In genomic region chr10:48609441-48609840, GRCh38 we compare ENCODE assay signal across 14 cellular contexts. TPM values are rescaled to one million over a fixed set of nuclear protein-coding genes. Genes with fewer than 3 reads are reported as not detected.
DNase-seq lines count a peak whose midpoint lies in the region; ATAC-seq and TF ChIP-seq lines count a peak whose summit lies in the region.
"Had no signal": no experiment of that assay in that cellular context is flagged by ENCODE, and none has a peak within 500 bp of the region (broad histone marks: within the 10 kb centered on the region; RNA-seq: fewer than 3 reads in every experiment).

No MANE protein-coding gene starts in this region.

- in situ Hi-C loops in IMR-90 (cut with MboI; ENCODE audit: low sequenced_read_pairs): no loop called here

- H3K79me1 ChIP-seq in IMR-90 (ENCODE audit: low read depth in 1 of 2, low read length in 2 of 2): peaks cover 4 to 46% of the 10 kb centered on the region in 2 experiments
- peaks cover 1% of the 10 kb centered on the region for H3K79me1 ChIP-seq in mesenchymal stem cell (replicated peaks; ENCODE audit: low read length, poor library complexity, severe bottlenecking)

- no peak overlapping the region for H2AK9ac ChIP-seq in IMR-90 (replicated peaks; ENCODE audit: low read depth, low read length, poor library complexity)

- no peak overlapping the region for H3K4me3 ChIP-seq in BLaER1 treated with 17β-estradiol and CSF1 and Interleukin-3, amounts not matched to agents 10 nM and 100 nM
- H3K4me3 ChIP-seq in IMR-90 (ENCODE audit: insufficient read depth, low read depth, low read length) (no peak overlapping the region), mesenchymal stem cell (ENCODE audit: insufficient read depth in 1 of 2, low read depth in 1 of 2, low read length in 2 of 2) (no peak overlapping the region), skeletal muscle satellite cell (ENCODE audit: low read length) (no peak overlapping the region)
- H3K4me3 ChIP-seq: GM23338 had no signal

- H4K5ac ChIP-seq in IMR-90 (ENCODE audit: low read depth, low read length): no peak overlapping the region

- H3K14ac ChIP-seq in IMR-90 (replicated peaks; ENCODE audit: low read depth, low read length) (peak overlapping the region; percentile 16; the same call in 1 of the 2 replicates), mesenchymal stem cell (ENCODE audit: low read length in 2 of 2) (no peak overlapping the region)

- peak overlapping the region in 6 of 11 experiments; percentile 12 to 92 (median 37); a peak in 9 of 22 replicates for H3K27ac ChIP-seq in BLaER1 treated with 17β-estradiol and CSF1 and Interleukin-3, amounts not matched to agents 10 nM and 100 nM
- H3K27ac ChIP-seq in IMR-90 (ENCODE audit: insufficient read depth, low read length) (no peak overlapping the region), mesenchymal stem cell (ENCODE audit: low read length, poor library complexity, severe bottlenecking) (no peak overlapping the region)

- peak overlapping the region; percentile 84 for H3K4ac ChIP-seq in IMR-90 (ENCODE audit: low read depth, low read length)
- no peak overlapping the region for H3K4ac ChIP-seq in mesenchymal stem cell (ENCODE audit: low read depth in 1 of 2, low read length in 2 of 2)

- H3K4me1 ChIP-seq in BLaER1 treated with 17β-estradiol and CSF1 and Interleukin-3, amounts not matched to agents 10 nM and 100 nM: peaks cover 21 to 99% (median 81%) of the 10 kb centered on the region in 10 experiments
- H3K4me1 ChIP-seq in IMR-90 (ENCODE audit: control insufficient read depth, insufficient read depth, low read length) (peaks cover 32% of the 10 kb centered on the region), mesenchymal stem cell (ENCODE audit: control insufficient read depth, insufficient read depth, low read depth, low read length) (peaks cover 23% of the 10 kb centered on the region), skeletal muscle satellite cell (ENCODE audit: control insufficient read depth, insufficient read depth, low read length) (peaks cover 88% of the 10 kb centered on the region)

- no peak overlapping the region for H3K18ac ChIP-seq in IMR-90 (ENCODE audit: low read depth, low read length)
- no peak overlapping the region for H3K18ac ChIP-seq in mesenchymal stem cell (ENCODE audit: low read depth in 1 of 2, low read length in 2 of 2)

- CTCF ChIA-PET in IMR-90 (lab: Yijun Ruan, JAX): interaction anchor here (1.5 to 5.4 kb wide), 2 partner anchors 16 to 47 kb away, joined by 4 to 48 read pairs; no protein-coding TSS in a partner anchor

- H2AFZ ChIP-seq in IMR-90 (replicated peaks; ENCODE audit: low read length, poor library complexity) (no peak overlapping the region), mesenchymal stem cell (ENCODE audit: low read depth, low read length) (no peak overlapping the region)
- H2AFZ ChIP-seq: GM23338 had no signal

- H4K91ac ChIP-seq in IMR-90 (ENCODE audit: insufficient read depth, low read depth, low read length) (no peak overlapping the region; the same call in 1 of the 2 replicates), mesenchymal stem cell (ENCODE audit: low read length) (no peak overlapping the region)

- H2BK120ac ChIP-seq in IMR-90 (ENCODE audit: low read depth, low read length) (peak overlapping the region; percentile 21; the same call in 1 of the 2 replicates), mesenchymal stem cell (ENCODE audit: low read depth, low read length) (no peak overlapping the region)

- peaks cover 0 to 16% (median 0%) of the 10 kb centered on the region in 11 experiments; a peak in 8 of 22 replicates for H3K27me3 ChIP-seq in BLaER1 treated with 17β-estradiol and CSF1 and Interleukin-3, amounts not matched to agents 10 nM and 100 nM
- H3K27me3 ChIP-seq in IMR-90 (ENCODE audit: control insufficient read depth, insufficient read depth, low read length): no peaks in the 10 kb centered on the region
- H3K27me3 ChIP-seq in mesenchymal stem cell (ENCODE audit: control insufficient read depth in 1 of 2, insufficient read depth in 1 of 2, low read length in 2 of 2): no peaks in the 10 kb centered on the region
- H3K27me3 ChIP-seq in skeletal muscle satellite cell (ENCODE audit: control insufficient read depth, insufficient read depth, low read length): no peaks in the 10 kb centered on the region

- no peak overlapping the region for H2BK12ac ChIP-seq in mesenchymal stem cell (ENCODE audit: low read length in 2 of 2)

- POLR2A ChIA-PET in IMR-90 (lab: Charles Lee; ENCODE audit: unreplicated experiment): no interaction called here

- intact Hi-C loops in IMR-90 (cut with micrococcal nuclease): loop anchor here (5.0 to 10.0 kb wide), 2 partner anchors 55 to 247 kb away; no protein-coding TSS in a partner anchor

- TF ChIP-seq RAD21 in IMR-90 (IDR thresholded peaks at IDR 0.05; ENCODE audit: low read length): no peak

- TF ChIP-seq POLR2A in IMR-90 (IDR thresholded peaks at IDR 0.05; ENCODE audit: low read depth, low read length): no peak

- dilution Hi-C loops in IMR-90 (cut with HindIII; ENCODE audit: low sequenced_read_pairs, unreplicated experiment): no loop called here

- no TSS peak for BruUV-seq in IMR-90 (replicated peaks; lab: Mats Ljungman, UMichigan)

- 100% methylated on average over 1 of the region's 5 CpGs; no CpG with 5 or more reads in 1 of the 2 experiments for WGBS in IMR-90 (ENCODE audit: extremely low coverage in 2 of 2, insufficient read length in 1 of 2), 2 experiments
- WGBS in mesenchymal stem cell: 98% methylated on average over 5 of the region's 5 CpGs

- H2BK15ac ChIP-seq in IMR-90 (ENCODE audit: low read depth, low read length): peak overlapping the region; percentile 67; the same call in 1 of the 3 replicates
- no peak overlapping the region for H2BK15ac ChIP-seq in mesenchymal stem cell (ENCODE audit: low read depth, poor library complexity, severe bottlenecking)

- H3K9ac ChIP-seq in BLaER1 treated with 17β-estradiol and CSF1 and Interleukin-3, amounts not matched to agents 10 nM and 100 nM: no peak overlapping the region; a peak in 1 of 22 replicates
- H3K9ac ChIP-seq in IMR-90 (ENCODE audit: low read depth, low read length) (no peak overlapping the region), mesenchymal stem cell (ENCODE audit: low read length) (peak overlapping the region; percentile 80), skeletal muscle satellite cell (ENCODE audit: low read depth, low read length) (no peak overlapping the region)

- H3K36me3 ChIP-seq in BLaER1 treated with 17β-estradiol and CSF1 and Interleukin-3, amounts not matched to agents 10 nM and 100 nM: 0 out of 22 replicates have a peak, but pooled peaks cover 0 to 3% (median 0%) of the 10 kb centered on the region in 11 experiments
- H3K36me3 ChIP-seq in IMR-90 (ENCODE audit: control insufficient read depth, insufficient read depth, low read length) (no peaks in the 10 kb centered on the region), mesenchymal stem cell (ENCODE audit: control insufficient read depth in 1 of 2, insufficient read depth in 2 of 2, low read depth in 1 of 2, low read length in 2 of 2) (no peaks in the 10 kb centered on the region), skeletal muscle satellite cell (ENCODE audit: insufficient read depth, low read length) (no peaks in the 10 kb centered on the region)

- ATAC-seq in IMR-90 (ENCODE audit: low read depth) (no peak), HG03565 (IDR thresholded peaks at IDR 0.05; ENCODE audit: unreplicated experiment) (no peak), GM19455 (IDR thresholded peaks at IDR 0.05; ENCODE audit: unreplicated experiment) (no peak)
- ATAC-seq: GM23338 had no signal

- H3K9me3 ChIP-seq in BLaER1 treated with 17β-estradiol and CSF1 and Interleukin-3, amounts not matched to agents 10 nM and 100 nM (replicated peaks in 1 of 11): peaks cover 0 to 12% (median 5%) of the 10 kb centered on the region in 11 experiments; a peak in 6 of 22 replicates
- H3K9me3 ChIP-seq in IMR-90 (ENCODE audit: control insufficient read depth, insufficient read depth, low read length) (no peaks in the 10 kb centered on the region), mesenchymal stem cell (ENCODE audit: control insufficient read depth, low read length) (no peaks in the 10 kb centered on the region), skeletal muscle satellite cell (replicated peaks; ENCODE audit: low read length) (no peaks in the 10 kb centered on the region)

- no peak overlapping the region for H3K23ac ChIP-seq in IMR-90 (ENCODE audit: low read depth, low read length)
- no peak overlapping the region for H3K23ac ChIP-seq in mesenchymal stem cell (ENCODE audit: low read length in 2 of 2)

- peaks cover 41% of the 10 kb centered on the region for H3K9me1 ChIP-seq in IMR-90 (ENCODE audit: insufficient read depth, low read length)

- no peak for DNase-seq in IMR-90
- DNase-seq in mesenchymal stem cell: no peak
- no peak for DNase-seq in MV-4-11 (lab: John Stamatoyannopoulos, UW)
- DNase-seq: ACHN; C1 segment of cervical spinal cord; Calu3; CD4-positive, alpha-beta T cell; DMS79; H7 had no signal

- H4K20me1 ChIP-seq in BLaER1 treated with 17β-estradiol and CSF1 and Interleukin-3, amounts not matched to agents 10 nM and 100 nM: no peaks in the 10 kb centered on the region
- H4K20me1 ChIP-seq in IMR-90 (ENCODE audit: insufficient read depth, low read length): no peaks in the 10 kb centered on the region

- H4K8ac ChIP-seq in IMR-90 (ENCODE audit: low read depth in 2 of 2, low read length in 2 of 2) (peak overlapping the region; percentile 35 to 58; a peak in 1 of 4 replicates), mesenchymal stem cell (ENCODE audit: low read length) (no peak overlapping the region)

- peak overlapping the region; percentile 57 for H2BK20ac ChIP-seq in IMR-90 (ENCODE audit: low read depth, low read length)

- H3K4me2 ChIP-seq in BLaER1 treated with 17β-estradiol and CSF1 and Interleukin-3, amounts not matched to agents 10 nM and 100 nM: peak overlapping the region in 7 of 11 experiments; percentile 81 to 96 (median 91); a peak in 12 of 22 replicates
- H3K4me2 ChIP-seq in IMR-90 (ENCODE audit: low read depth, low read length): no peak overlapping the region
- H3K4me2 ChIP-seq in mesenchymal stem cell (ENCODE audit: low read length, poor library complexity, severe bottlenecking): no peak overlapping the region
- peak overlapping the region; percentile 8 for H3K4me2 ChIP-seq in skeletal muscle satellite cell (ENCODE audit: low read length)
- H3K4me2 ChIP-seq: GM23338 had no signal

- no peak overlapping the region for H2BK5ac ChIP-seq in IMR-90 (ENCODE audit: low read depth, low read length, poor library complexity, severe bottlenecking)
- no peak overlapping the region for H2BK5ac ChIP-seq in mesenchymal stem cell (ENCODE audit: low read depth, low read length, poor library complexity, severe bottlenecking)

- H2AK5ac ChIP-seq in IMR-90 (ENCODE audit: low read depth, low read length) (peak overlapping the region; percentile 72; the same call in 1 of the 2 replicates), mesenchymal stem cell (ENCODE audit: low read length, severe bottlenecking) (no peak overlapping the region)

- TF ChIP-seq CTCF in IMR-90 (conservative IDR thresholded peaks at IDR 0.05; ENCODE audit: low read depth, low read length): no peak

- no peak overlapping the region for H3K56ac ChIP-seq in IMR-90 (ENCODE audit: extremely low read depth, insufficient read depth, low read length)

RNA-seq across cellular contexts. Expression of gene ARHGAP22, which starts 4.6 kb away (rescaled TPM):
- 28.3 and 35.3 TPM in 2 replicates for total RNA-seq in IMR-90 (2012; rRNA removed)
- 30.2 and 34.0 TPM in 2 replicates for polyA plus RNA-seq in IMR-90 (2012; rRNA removed)
- 18.9 and 22.2 TPM in 2 replicates for polyA plus RNA-seq in IMR-90 (2012; cell fraction: cytosol; rRNA removed)
- polyA plus RNA-seq in IMR-90 (2012; cell fraction: nucleus; rRNA removed; ENCODE audit: low replicate concordance): 58.0 and 67.0 TPM in 2 replicates
- 14.3 TPM for polyA plus RNA-seq in mesenchymal stem cell (2013, experiment 1 of 2)
- 14.4 TPM for polyA plus RNA-seq in mesenchymal stem cell (2013, experiment 2 of 2)
- 106 and 152 TPM in 2 replicates for total RNA-seq in skeletal muscle satellite cell (2012; rRNA removed)
- total RNA-seq: CD4-positive, alpha-beta T cell had no signal

Comparison
In these comparisons a context has a peak if more than half of its experiments do, and no peak if none do; other contexts are left out.
1. H3K27ac ChIP-seq: peak in BLaER1 treated with 17β-estradiol and CSF1 and Interleukin-3, amounts not matched to agents 10 nM and 100 nM (6 of 11); none in IMR-90 (single experiment) and mesenchymal stem cell (single experiment).
2. H3K4me2 ChIP-seq: peak in BLaER1 treated with 17β-estradiol and CSF1 and Interleukin-3, amounts not matched to agents 10 nM and 100 nM (7 of 11) and skeletal muscle satellite cell (single experiment); none in IMR-90 (single experiment) and mesenchymal stem cell (single experiment).